23 cellular contexts compared by ENCODE assay signal in the genomic region with DNA sequence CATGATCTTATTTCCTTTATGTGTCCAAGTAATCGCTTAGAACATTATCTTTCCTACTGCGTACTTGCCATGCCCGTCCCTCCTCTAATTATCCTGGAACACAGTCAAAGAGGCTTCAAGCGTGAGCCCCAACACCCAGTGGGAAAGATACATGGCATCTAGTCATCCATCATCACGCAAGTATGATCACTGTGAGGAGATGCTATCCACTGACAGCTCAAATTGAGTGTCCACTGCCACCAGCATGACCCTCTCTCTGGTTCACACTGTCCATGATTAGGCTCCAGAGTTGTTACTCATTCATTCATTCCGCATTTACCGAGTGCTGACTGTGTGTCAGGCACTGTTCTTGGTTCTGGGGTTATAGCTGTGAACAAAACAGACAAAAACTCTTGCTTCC.
"Had no signal": no experiment of that assay in that cellular context is flagged by ENCODE, and none has a peak within 500 bp of the region (broad histone marks: within the 10 kb centered on the region; RNA-seq: fewer than 3 reads in every experiment).

No MANE protein-coding gene starts in this region.

- H3K36me3 Mint-ChIP-seq: activated CD4-positive, alpha-beta memory T cell treated with anti-CD3 and anti-CD28 coated beads for 36 hours; activated CD8-positive, alpha-beta memory T cell treated with anti-CD3 and anti-CD28 coated beads, Interleukin-2, amount 10 ng/mL, durations not matched to agents 7 days and 5 days; activated naive CD8-positive, alpha-beta T cell treated with anti-CD3 and anti-CD28 coated beads, Interleukin-2, amount 10 ng/mL, durations not matched to agents 7 days and 5 days; immature natural killer cell; T-cell had no signal

- ATAC-seq: activated CD8-positive, alpha-beta memory T cell treated with anti-CD3 and anti-CD28 coated beads, Interleukin-2, amount 10 ng/mL, durations not matched to agents 7 days and 5 days; activated T-helper 17 cell treated with anti-CD3 and anti-CD28 coated beads, Interleukin-2, amount 50 U/mL, for 72 hours; lower lobe of right lung; stimulated activated naive CD8-positive, alpha-beta T cell treated with anti-CD3 and anti-CD28 coated beads, Interleukin-15, Interleukin-2, amounts not matched to agents 100 U/mL and 50 U/mL, for 24 hours; T-cell had no signal

- H3K27me3 ChIP-seq: transverse colon had no signal

- H3K27ac Mint-ChIP-seq: activated B cell treated with CpG ODN at 0.5 μM for 24 hours; activated CD4-positive, alpha-beta memory T cell treated with anti-CD3 and anti-CD28 coated beads for 36 hours; activated CD8-positive, alpha-beta memory T cell treated with anti-CD3 and anti-CD28 coated beads, Interleukin-2, amount 10 ng/mL, durations not matched to agents 7 days and 5 days; activated naive CD8-positive, alpha-beta T cell treated with anti-CD3 and anti-CD28 coated beads, Interleukin-2, amount 10 ng/mL, durations not matched to agents 7 days and 5 days; activated T-helper 17 cell treated with anti-CD3 and anti-CD28 coated beads, Interleukin-2, amount 50 U/mL, for 72 hours; immature natural killer cell; nephron progenitor cell; T-cell had no signal

- H3K27ac ChIP-seq: dorsolateral prefrontal cortex, epithelial cell of prostate, lower lobe of right lung had no signal

- DNase-seq: activated B cell treated with CpG ODN at 0.5 μM for 24 hours; activated CD4-positive, alpha-beta memory T cell treated with anti-CD3 and anti-CD28 coated beads for 36 hours; activated CD4-positive, alpha-beta T cell treated with anti-CD3 and anti-CD28 coated beads for 4 hours; activated naive CD4-positive, alpha-beta T cell; activated naive CD8-positive, alpha-beta T cell treated with anti-CD3 and anti-CD28 coated beads, Interleukin-2, amount 10 ng/mL, durations not matched to agents 7 days and 5 days; activated T-cell treated with anti-CD3 and anti-CD28 coated beads, Interleukin-2, amount 50 U/mL, for 1 hour; amygdala; caudate nucleus; dorsolateral prefrontal cortex; head of caudate nucleus; immature natural killer cell; kidney glomerular epithelial cell; lower lobe of right lung; midbrain; nephron progenitor cell; nucleus accumbens; posterior cingulate gyrus; stimulated activated naive CD8-positive, alpha-beta T cell treated with anti-CD3 and anti-CD28 coated beads, Interleukin-15, Interleukin-2, amounts not matched to agents 100 U/mL and 50 U/mL, for 24 hours; T-cell; transverse colon had no signal

- H3K36me3 ChIP-seq: lower lobe of right lung, transverse colon had no signal

- H3K9me3 Mint-ChIP-seq: activated B cell treated with CpG ODN at 0.5 μM for 24 hours; activated CD4-positive, alpha-beta memory T cell treated with anti-CD3 and anti-CD28 coated beads for 36 hours; activated naive CD8-positive, alpha-beta T cell treated with anti-CD3 and anti-CD28 coated beads, Interleukin-2, amount 10 ng/mL, durations not matched to agents 7 days and 5 days; activated T-helper 17 cell treated with anti-CD3 and anti-CD28 coated beads, Interleukin-2, amount 50 U/mL, for 72 hours; immature natural killer cell; nephron progenitor cell; T-cell had no signal

- H3K4me3 Mint-ChIP-seq: activated B cell treated with CpG ODN at 0.5 μM for 24 hours; activated CD4-positive, alpha-beta memory T cell treated with anti-CD3 and anti-CD28 coated beads for 36 hours; activated CD8-positive, alpha-beta memory T cell treated with anti-CD3 and anti-CD28 coated beads, Interleukin-2, amount 10 ng/mL, durations not matched to agents 7 days and 5 days; activated naive CD8-positive, alpha-beta T cell treated with anti-CD3 and anti-CD28 coated beads, Interleukin-2, amount 10 ng/mL, durations not matched to agents 7 days and 5 days; activated T-helper 17 cell treated with anti-CD3 and anti-CD28 coated beads, Interleukin-2, amount 50 U/mL, for 72 hours; immature natural killer cell; nephron progenitor cell; T-cell had no signal

- H3K4me3 ChIP-seq: dorsolateral prefrontal cortex, lower lobe of right lung, transverse colon had no signal

- H3K4me1 Mint-ChIP-seq: activated B cell treated with CpG ODN at 0.5 μM for 24 hours; activated CD8-positive, alpha-beta memory T cell treated with anti-CD3 and anti-CD28 coated beads, Interleukin-2, amount 10 ng/mL, durations not matched to agents 7 days and 5 days; activated naive CD8-positive, alpha-beta T cell treated with anti-CD3 and anti-CD28 coated beads, Interleukin-2, amount 10 ng/mL, durations not matched to agents 7 days and 5 days; activated T-helper 17 cell treated with anti-CD3 and anti-CD28 coated beads, Interleukin-2, amount 50 U/mL, for 72 hours; immature natural killer cell; T-cell had no signal

- H3K27me3 Mint-ChIP-seq: activated B cell treated with CpG ODN at 0.5 μM for 24 hours; activated CD8-positive, alpha-beta memory T cell treated with anti-CD3 and anti-CD28 coated beads, Interleukin-2, amount 10 ng/mL, durations not matched to agents 7 days and 5 days; activated naive CD8-positive, alpha-beta T cell treated with anti-CD3 and anti-CD28 coated beads, Interleukin-2, amount 10 ng/mL, durations not matched to agents 7 days and 5 days had no signal

- H3K9me3 ChIP-seq: lower lobe of right lung, transverse colon had no signal
